20 cellular contexts compared by ENCODE assay signal in the genomic region with DNA sequence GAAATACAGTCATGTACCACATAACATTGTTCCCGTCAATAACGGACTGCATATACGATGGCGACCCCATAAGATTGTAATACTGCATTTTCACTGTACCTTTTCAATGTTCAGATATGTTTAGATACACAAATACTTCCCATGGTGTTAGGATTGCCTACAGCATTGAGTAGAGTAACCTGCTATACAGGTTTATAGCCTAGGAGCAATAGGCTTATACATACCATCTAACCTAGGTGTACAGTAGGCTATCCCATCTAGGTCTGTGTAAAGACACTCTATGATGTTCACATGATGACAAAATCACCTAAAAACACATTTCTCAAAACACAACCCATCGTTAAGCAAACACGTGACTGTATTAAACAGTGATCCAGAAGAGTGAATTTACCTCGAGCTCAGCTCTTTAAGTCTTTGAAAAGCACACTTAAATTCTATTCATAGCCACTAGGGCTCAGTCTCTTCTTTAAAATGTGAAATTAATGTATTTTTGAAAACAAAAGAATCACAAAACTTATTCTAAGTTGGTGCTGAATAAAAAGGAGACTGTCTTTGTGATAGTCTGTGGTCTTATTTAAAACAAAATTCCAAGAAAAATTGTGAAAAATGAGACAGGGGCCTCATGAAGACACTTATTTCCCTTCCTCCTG.
A peak's percentile ranks its signal among the peaks of the same experiment; 100 is the strongest.
DNase-seq lines count a peak whose midpoint lies in the region; ATAC-seq and TF ChIP-seq lines count a peak whose summit lies in the region.
"Had no signal": no experiment of that assay in that cellular context is flagged by ENCODE, and none has a peak within 500 bp of the region (broad histone marks: within the 10 kb centered on the region; RNA-seq: fewer than 3 reads in every experiment).

No MANE protein-coding gene starts in this region.

- TF ChIP-seq POLR2A in HCT116 (IDR thresholded peaks at IDR 0.05; ENCODE audit: borderline replicate concordance, extremely low read depth, insufficient read depth, insufficient read length): no peak

- TF ChIP-seq CTCF in HCT116 (IDR thresholded peaks at IDR 0.05 in 2 of 3, conservative IDR thresholded peaks at IDR 0.05 in 1 of 3; ENCODE audit: borderline replicate concordance in 1 of 3, insufficient read depth in 1 of 3, low read depth in 2 of 3, low read length in 2 of 3): 0 out of 6 replicates have a peak, but pooled peaks of 1 of the 3 experiments have one; percentile 19
- 0 out of 2 replicates have a peak, but pooled peaks have one; percentile 34 for TF ChIP-seq CTCF in PC-3 (conservative IDR thresholded peaks at IDR 0.05; ENCODE audit: low read depth, low read length)

- H3K27me3 ChIP-seq in HCT116 (ENCODE audit: insufficient read depth, low read length): no peaks in the 10 kb centered on the region
- H3K27me3 ChIP-seq in PC-3 (ENCODE audit: low read length): no peaks in the 10 kb centered on the region
- no peaks in the 10 kb centered on the region for H3K27me3 ChIP-seq in H7 (ENCODE audit: control insufficient read depth, insufficient read depth, low read length)
- H3K27me3 ChIP-seq: BLaER1 treated with 17β-estradiol and CSF1 and Interleukin-3, amounts not matched to agents 10 nM and 100 nM had no signal

- H3F3A ChIP-seq in PC-3 (ENCODE audit: low read length, unreplicated experiment): no peaks in the 10 kb centered on the region

- POLR2A ChIA-PET in HCT116 (lab: Charles Lee): no interaction called here
- POLR2A ChIA-PET in PC-3 (lab: Charles Lee; ENCODE audit: unreplicated experiment): no interaction called here

- RAD21 ChIA-PET in HCT116 (lab: Charles Lee; ENCODE audit: low non-redundant PET in 1 of 2, low total read pairs in 2 of 2, uncharacterized antibody in 2 of 2, unreplicated experiment in 2 of 2): no interaction called here

- no peak overlapping the region for H3K4me2 ChIP-seq in HCT116 (ENCODE audit: low read length)
- H3K4me2 ChIP-seq in PC-3 (ENCODE audit: low read length): no peak overlapping the region
- H3K4me2 ChIP-seq: BLaER1 treated with 17β-estradiol and CSF1 and Interleukin-3, amounts not matched to agents 10 nM and 100 nM; SK-N-SH had no signal

- H3K9me3 ChIP-seq in HCT116 (ENCODE audit: control insufficient read depth in 1 of 2, insufficient read depth in 1 of 2, low read depth in 1 of 2, low read length in 2 of 2) (no peaks in the 10 kb centered on the region), PC-3 (ENCODE audit: low read length) (no peaks in the 10 kb centered on the region)
- H3K9me3 ChIP-seq: SK-N-SH had no signal

- H3K36me3 ChIP-seq in HCT116 (ENCODE audit: control insufficient read depth in 1 of 2, insufficient read depth in 2 of 2, low read length in 2 of 2): no peaks in the 10 kb centered on the region
- H3K36me3 ChIP-seq in PC-3 (ENCODE audit: low read depth, low read length): no peaks in the 10 kb centered on the region
- H3K36me3 ChIP-seq in H7 (replicated peaks; ENCODE audit: control insufficient read depth, insufficient read depth, low read length): no peaks in the 10 kb centered on the region
- H3K36me3 ChIP-seq: BLaER1 treated with 17β-estradiol and CSF1 and Interleukin-3, amounts not matched to agents 10 nM and 100 nM had no signal

- H3K27ac ChIP-seq in HCT116 (ENCODE audit: low read depth, low read length): no peak overlapping the region
- no peak overlapping the region for H3K27ac ChIP-seq in PC-3 (ENCODE audit: low read length)
- H3K27ac ChIP-seq: BLaER1 treated with 17β-estradiol and CSF1 and Interleukin-3, amounts not matched to agents 10 nM and 100 nM; GM23248 had no signal

- BruUV-seq in HCT116 (replicated peaks; lab: Mats Ljungman, UMichigan) (no TSS peak), PC-3 (replicated peaks; lab: Mats Ljungman, UMichigan) (no TSS peak)

- intact Hi-C loops in HCT116 (cut with micrococcal nuclease) (no loop called here), PC-3 (cut with micrococcal nuclease) (no loop called here)

- no peak for ATAC-seq in HCT116
- peak; percentile 46 for ATAC-seq in PC-3
- ATAC-seq in GM18909 (IDR thresholded peaks at IDR 0.05; ENCODE audit: poor library complexity, unreplicated experiment): no peak
- ATAC-seq: Panc1 had no signal

- DNase-seq in DMS53 (lab: John Stamatoyannopoulos, UW): peak; percentile 66
- DNase-seq in HCT116 (ENCODE audit: low read depth, low spot score): no peak
- peak; percentile 30 for DNase-seq in PC-3
- peak; percentile 7 for DNase-seq in fibroblast of peridontal ligament (ENCODE audit: extremely low read depth)
- DNase-seq in H7: no peak
- DNase-seq in COR-L47 (lab: John Stamatoyannopoulos, UW): no peak
- no peak for DNase-seq in NCI-H526 (lab: John Stamatoyannopoulos, UW)
- DNase-seq: DMS 273 treated with DMSO at 0.1 percent for 48 hours, GM23248, Karpas-422, NCI-H1436, NCI-H2029, NCI-H2171 treated with DMSO at 0.1 percent for 48 hours, NCI-H446 treated with DMSO at 0.1 percent for 48 hours, NCI-H748 treated with DMSO at 0.1 percent for 48 hours, SK-N-SH, T-helper 1 cell had no signal

- no peaks in the 10 kb centered on the region for H3K4me1 ChIP-seq in HCT116 (ENCODE audit: control insufficient read depth in 1 of 2, insufficient read depth in 2 of 2, low read length in 2 of 2)
- H3K4me1 ChIP-seq in PC-3 (ENCODE audit: insufficient read depth, low read length): no peaks in the 10 kb centered on the region
- H3K4me1 ChIP-seq: BLaER1 treated with 17β-estradiol and CSF1 and Interleukin-3, amounts not matched to agents 10 nM and 100 nM had no signal

- H3K4me3 ChIP-seq in HCT116 (replicated peaks in 1 of 2; ENCODE audit: low read depth in 1 of 2, low read length in 2 of 2) (no peak overlapping the region), PC-3 (ENCODE audit: low read length) (no peak overlapping the region), H7 (ENCODE audit: insufficient read depth, low read depth, low read length) (no peak overlapping the region)
- H3K4me3 ChIP-seq: BLaER1 treated with 17β-estradiol and CSF1 and Interleukin-3, amounts not matched to agents 10 nM and 100 nM; GM23248 had no signal

- H2AFZ ChIP-seq in HCT116 (ENCODE audit: low read depth, low read length, poor library complexity, severe bottlenecking) (no peak overlapping the region), PC-3 (ENCODE audit: low read length) (no peak overlapping the region)
- H2AFZ ChIP-seq: GM23248 had no signal

- H4K20me1 ChIP-seq in HCT116 (ENCODE audit: insufficient read depth) (no peaks in the 10 kb centered on the region), PC-3 (ENCODE audit: low read length) (no peaks in the 10 kb centered on the region)
- H4K20me1 ChIP-seq: BLaER1 treated with 17β-estradiol and CSF1 and Interleukin-3, amounts not matched to agents 10 nM and 100 nM had no signal

- H3K9me2 ChIP-seq in HCT116 (ENCODE audit: insufficient read depth): no peaks in the 10 kb centered on the region
- H3K9me2 ChIP-seq in PC-3 (replicated peaks; ENCODE audit: low read length): no peaks in the 10 kb centered on the region
- H3K9me2 ChIP-seq: SK-N-SH had no signal

- CTCF ChIA-PET in HCT116 (lab: Charles Lee) (no interaction called here), PC-3 (lab: Charles Lee) (interaction anchor here (0.9 kb wide), 1 partner anchor 1475 kb away, joined by 3 read pairs; no protein-coding TSS in a partner anchor)

- 0 out of 2 replicates have a peak, but pooled peaks have one; percentile 14 for TF ChIP-seq RAD21 in HCT116 (IDR thresholded peaks at IDR 0.05; ENCODE audit: low read depth)

- H3K9ac ChIP-seq in HCT116 (ENCODE audit: low read length): no peak overlapping the region
- H3K9ac ChIP-seq in PC-3 (ENCODE audit: low read length): no peak overlapping the region
- H3K9ac ChIP-seq: BLaER1 treated with 17β-estradiol and CSF1 and Interleukin-3, amounts not matched to agents 10 nM and 100 nM; GM23248; SK-N-SH had no signal

- no peaks in the 10 kb centered on the region for H3K79me2 ChIP-seq in HCT116 (ENCODE audit: insufficient read depth, low read length)
- no peaks in the 10 kb centered on the region for H3K79me2 ChIP-seq in PC-3 (ENCODE audit: low read length)

TF ChIP-seq in HCT116, 20 proteins besides CTCF, POLR2A, EP300 and RAD21 (continues in another document):
- TF ChIP-seq YY1 (IDR thresholded peaks at IDR 0.05; ENCODE audit: extremely low read depth, insufficient replicate concordance, low read depth, low read length) (no peak), CBX3 (IDR thresholded peaks at IDR 0.05; ENCODE audit: low read depth) (no peak), CEBPB (IDR thresholded peaks at IDR 0.05; ENCODE audit: low read depth) (no peak), SP1 (IDR thresholded peaks at IDR 0.05; ENCODE audit: low read depth) (no peak), TCF7L2 (IDR thresholded peaks at IDR 0.05; ENCODE audit: borderline replicate concordance, extremely low read depth, insufficient read depth, insufficient read length) (no peak), SRF (IDR thresholded peaks at IDR 0.05; ENCODE audit: low read depth) (no peak), JUND (IDR thresholded peaks at IDR 0.05) (no peak), SIN3A (IDR thresholded peaks at IDR 0.05; ENCODE audit: low read depth) (no peak), EGR1 (IDR thresholded peaks at IDR 0.05; ENCODE audit: low read depth) (no peak), FOSL1 (IDR thresholded peaks at IDR 0.05; ENCODE audit: low read depth) (no peak), EZH2 (IDR thresholded peaks at IDR 0.05) (no peak)
- TF ChIP-seq, protein P1, sequence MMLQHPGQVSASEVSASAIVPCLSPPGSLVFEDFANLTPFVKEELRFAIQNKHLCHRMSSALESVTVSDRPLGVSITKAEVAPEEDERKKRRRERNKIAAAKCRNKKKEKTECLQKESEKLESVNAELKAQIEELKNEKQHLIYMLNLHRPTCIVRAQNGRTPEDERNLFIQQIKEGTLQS (IDR thresholded peaks at IDR 0.05): no peak
- TF ChIP-seq, protein P2, sequence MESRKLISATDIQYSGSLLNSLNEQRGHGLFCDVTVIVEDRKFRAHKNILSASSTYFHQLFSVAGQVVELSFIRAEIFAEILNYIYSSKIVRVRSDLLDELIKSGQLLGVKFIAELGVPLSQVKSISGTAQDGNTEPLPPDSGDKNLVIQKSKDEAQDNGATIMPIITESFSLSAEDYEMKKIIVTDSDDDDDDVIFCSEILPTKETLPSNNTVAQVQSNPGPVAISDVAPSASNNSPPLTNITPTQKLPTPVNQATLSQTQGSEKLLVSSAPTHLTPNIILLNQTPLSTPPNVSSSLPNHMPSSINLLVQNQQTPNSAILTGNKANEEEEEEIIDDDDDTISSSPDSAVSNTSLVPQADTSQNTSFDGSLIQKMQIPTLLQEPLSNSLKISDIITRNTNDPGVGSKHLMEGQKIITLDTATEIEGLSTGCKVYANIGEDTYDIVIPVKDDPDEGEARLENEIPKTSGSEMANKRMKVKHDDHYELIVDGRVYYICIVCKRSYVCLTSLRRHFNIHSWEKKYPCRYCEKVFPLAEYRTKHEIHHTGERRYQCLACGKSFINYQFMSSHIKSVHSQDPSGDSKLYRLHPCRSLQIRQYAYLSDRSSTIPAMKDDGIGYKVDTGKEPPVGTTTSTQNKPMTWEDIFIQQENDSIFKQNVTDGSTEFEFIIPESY (IDR thresholded peaks at IDR 0.05; ENCODE audit: extremely low read depth, insufficient replicate concordance, low read length): no peak
- TF ChIP-seq, protein P3, sequence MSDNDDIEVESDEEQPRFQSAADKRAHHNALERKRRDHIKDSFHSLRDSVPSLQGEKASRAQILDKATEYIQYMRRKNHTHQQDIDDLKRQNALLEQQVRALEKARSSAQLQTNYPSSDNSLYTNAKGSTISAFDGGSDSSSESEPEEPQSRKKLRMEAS (IDR thresholded peaks at IDR 0.05): no peak

Comparison
In these comparisons a context has a peak if more than half of its experiments do, and no peak if none do; other contexts are left out.
1. DNase-seq: peak in DMS53 (single experiment), PC-3 (single experiment) and fibroblast of peridontal ligament (single experiment); none in HCT116 (single experiment), H7 (single experiment), COR-L47 (single experiment) and NCI-H526 (0 of 2).